Comparison of ENCODE assay signal across 8 cellular contexts in genomic region chr16:20901068-20901440, GRCh38. TPM values are rescaled to one million over a fixed set of nuclear protein-coding genes. Genes with fewer than 3 reads are reported as not detected.
A peak's percentile ranks its signal among the peaks of the same experiment; 100 is the strongest.
DNase-seq lines count a peak whose midpoint lies in the region; TF ChIP-seq lines count a peak whose summit lies in the region.

No MANE protein-coding gene starts in this region.

- H3K4me2 ChIP-seq in SK-N-SH, result peak overlapping the region; percentile 89

- intact Hi-C loops in prostate gland (cut with DNase I), result loop anchor here (5.0 kb wide), 1 partner anchor 49 kb away; no protein-coding TSS in a partner anchor

- CTCF ChIA-PET in SK-N-SH (lab: Yijun Ruan, JAX), result interaction anchor here (2.3 kb wide), 1 partner anchor 51 kb away, joined by 10 read pairs; no protein-coding TSS in a partner anchor

- 3% methylated on average over 12 of the region's 20 CpGs for WGBS in SK-N-SH (ENCODE audit: low lambda C conversion rate)
- WGBS in prostate gland, result under 1% methylated on average over 20 of the region's 20 CpGs

- peaks cover 5 to 19% of the 10 kb centered on the region in 2 experiments for H3K36me3 ChIP-seq in SK-N-SH (replicated peaks in 1 of 2; ENCODE audit: control insufficient read depth in 1 of 2, insufficient read depth in 2 of 2, low read length in 1 of 2)
- H3K36me3 ChIP-seq in prostate gland, result no peaks in the 10 kb centered on the region

- H3K36me3 Mint-ChIP-seq in T-helper 1 cell treated with Interleukin-12 subunit alpha and Interleukin-12 subunit beta and Interleukin-4 antibody, amounts not matched to agents 30 μg/mL and 1 μg/mL, for 36 hours (ENCODE audit: low read depth), result peaks cover 27% of the 10 kb centered on the region

- no peak for TF ChIP-seq RAD21 in SK-N-SH (IDR thresholded peaks at IDR 0.05; ENCODE audit: low read length)

- peak overlapping the region; percentile 20; the same call in 1 of the 2 replicates for H2AFZ ChIP-seq in SK-N-SH (ENCODE audit: low read depth)

- POLR2A ChIA-PET in SK-N-SH (lab: Yijun Ruan, JAX), result interaction anchor here (0.6 to 2.1 kb wide), 3 partner anchors 13 to 1201 kb away, joined by 3 to 8 read pairs (median 3); partner anchors contain the start of genes ERI2 and REXO5

- no peaks in the 10 kb centered on the region for H3K9me2 ChIP-seq in SK-N-SH

- peaks cover 21 to 28% of the 10 kb centered on the region in 2 experiments for H3K4me1 ChIP-seq in SK-N-SH (ENCODE audit: control insufficient read depth in 1 of 2, insufficient read depth in 2 of 2, low read depth in 1 of 2, low read length in 1 of 2)
- peaks cover 7% of the 10 kb centered on the region for H3K4me1 ChIP-seq in prostate gland (replicated peaks)

- H3K9me3 ChIP-seq in SK-N-SH (no peaks in the 10 kb centered on the region), prostate gland (no peaks in the 10 kb centered on the region)

- H3K4me3 ChIP-seq in SK-N-SH (ENCODE audit: low read depth in 2 of 2, low read length in 1 of 2), result peak overlapping the region; percentile 84 to 95
- H3K4me3 ChIP-seq in fibroblast of mammary gland (ENCODE audit: control insufficient read depth, low read depth, low read length), result peak overlapping the region; percentile 90
- peak overlapping the region; percentile 57 to 73 for H3K4me3 ChIP-seq in prostate gland

- H3K79me2 ChIP-seq in SK-N-SH (ENCODE audit: insufficient read depth), result peaks cover 72% of the 10 kb centered on the region

- H3K4me3 Mint-ChIP-seq in T-helper 1 cell treated with Interleukin-12 subunit alpha and Interleukin-12 subunit beta and Interleukin-4 antibody, amounts not matched to agents 30 μg/mL and 1 μg/mL, for 36 hours, result peak overlapping the region; percentile 94

- H3K27me3 ChIP-seq in SK-N-SH (ENCODE audit: insufficient read depth), result no peaks in the 10 kb centered on the region
- no peaks in the 10 kb centered on the region for H3K27me3 ChIP-seq in prostate gland (replicated peaks; ENCODE audit: insufficient read depth)

- peak overlapping the region; percentile 96 for H3K9ac ChIP-seq in SK-N-SH

- no peak for TF ChIP-seq POLR2A in prostate gland (IDR thresholded peaks at IDR 0.05)

- H4K20me1 ChIP-seq in SK-N-SH (ENCODE audit: insufficient read depth), result peaks cover 7% of the 10 kb centered on the region; the same call in 1 of the 2 replicates

- peak overlapping the region; percentile 98 for H3K27ac Mint-ChIP-seq in T-helper 1 cell treated with Interleukin-12 subunit alpha and Interleukin-12 subunit beta and Interleukin-4 antibody, amounts not matched to agents 30 μg/mL and 1 μg/mL, for 36 hours

- no peaks in the 10 kb centered on the region for H3K9me3 Mint-ChIP-seq in T-helper 1 cell treated with Interleukin-12 subunit alpha and Interleukin-12 subunit beta and Interleukin-4 antibody, amounts not matched to agents 30 μg/mL and 1 μg/mL, for 36 hours

- peaks cover 11% of the 10 kb centered on the region for H3F3A ChIP-seq in SK-N-SH (replicated peaks; ENCODE audit: insufficient read depth)

- H3K27me3 Mint-ChIP-seq in T-helper 1 cell treated with Interleukin-12 subunit alpha and Interleukin-12 subunit beta and Interleukin-4 antibody, amounts not matched to agents 30 μg/mL and 1 μg/mL, for 36 hours (ENCODE audit: low read depth), result no peaks in the 10 kb centered on the region

- H3K27ac ChIP-seq in SK-N-SH (ENCODE audit: low read depth in 2 of 2, low read length in 1 of 2) (peak overlapping the region; percentile 93 to 98), prostate gland (peak overlapping the region; percentile 97)

- TF ChIP-seq EP300 in SK-N-SH (IDR thresholded peaks at IDR 0.05; ENCODE audit: borderline replicate concordance in 1 of 2, low read depth in 1 of 2, low read length in 1 of 2), result no peak

- no peak for TF ChIP-seq CTCF in SK-N-SH (IDR thresholded peaks at IDR 0.05)
- no peak for TF ChIP-seq CTCF in fibroblast of mammary gland (conservative IDR thresholded peaks at IDR 0.05; ENCODE audit: control insufficient read depth, insufficient read depth, low read depth, low read length)
- no peak for TF ChIP-seq CTCF in prostate gland (IDR thresholded peaks at IDR 0.05)

- peaks cover 64% of the 10 kb centered on the region for H3K4me1 Mint-ChIP-seq in T-helper 1 cell treated with Interleukin-12 subunit alpha and Interleukin-12 subunit beta and Interleukin-4 antibody, amounts not matched to agents 30 μg/mL and 1 μg/mL, for 36 hours (ENCODE audit: low read depth)

- DNase-seq in T-helper 1 cell, result no peak
- DNase-seq in SK-N-SH, result no peak
- no peak for DNase-seq in fibroblast of mammary gland (ENCODE audit: low read depth)
- no peak for DNase-seq in prostate gland (ENCODE audit: low spot score)
- no peak for DNase-seq in NK-92 (lab: John Stamatoyannopoulos, UW; ENCODE audit: unreplicated experiment)
- DNase-seq in NCI-H2196 treated with DMSO at 0.1 percent for 48 hours (lab: John Stamatoyannopoulos, UW; ENCODE audit: unreplicated experiment), result no peak
- no peak for DNase-seq in effector CD4-positive, alpha-beta T cell

TF ChIP-seq in SK-N-SH, 30 proteins besides CTCF, POLR2A, EP300 and RAD21:
- TF ChIP-seq YY1 (IDR thresholded peaks at IDR 0.05; ENCODE audit: low read depth) (no peak), FOXJ3 (CRISPR knock-in tag; IDR thresholded peaks at IDR 0.05) (peak; percentile 48; the same call in 1 of the 2 replicates)

RNA-seq across cellular contexts. Expression of gene LYRM1, which starts 0.5 kb away (rescaled TPM):
- 18.1 and 21.9 TPM in 2 replicates for polyA plus RNA-seq in SK-N-SH (2012; rRNA removed)
- polyA plus RNA-seq in SK-N-SH (2012; cell fraction: cytosol; rRNA removed), result 30.9 and 32.6 TPM in 2 replicates
- 2.8 and 8.5 TPM in 2 replicates for polyA plus RNA-seq in SK-N-SH (2012; cell fraction: nucleus; rRNA removed)
- total RNA-seq in prostate gland, result 10 to 100 TPM; 26.1 to 64.5 TPM

RNA-seq across cellular contexts. Expression of gene DCUN1D3, which starts 0.9 kb away (rescaled TPM):
- polyA plus RNA-seq in SK-N-SH (2012; rRNA removed), result 4.7 and 6.2 TPM in 2 replicates
- polyA plus RNA-seq in SK-N-SH (2012; cell fraction: cytosol; rRNA removed), result 4.5 and 4.7 TPM in 2 replicates
- polyA plus RNA-seq in SK-N-SH (2012; cell fraction: nucleus; rRNA removed), result 6.8 and 7.8 TPM in 2 replicates
- total RNA-seq in prostate gland, result 10 to 100 TPM in 1 of 2 donors, 1 to 10 TPM in 1; 7.2 to 16.5 TPM
